14 cellular contexts compared by ENCODE assay signal in genomic region chr1:16628361-16629111, GRCh38. TPM values are rescaled to one million over a fixed set of nuclear protein-coding genes. Genes with fewer than 3 reads are reported as not detected.
A peak's percentile ranks its signal among the peaks of the same experiment; 100 is the strongest.
DNase-seq lines count a peak whose midpoint lies in the region; ATAC-seq and TF ChIP-seq lines count a peak whose summit lies in the region.
"Had no signal": no experiment of that assay in that cellular context is flagged by ENCODE, and none has a peak within 500 bp of the region (broad histone marks: within the 10 kb centered on the region; RNA-seq: fewer than 3 reads in every experiment).

No MANE protein-coding gene starts in this region.

- no peak overlapping the region for H3K27ac ChIP-seq in heart right ventricle
- H3K27ac ChIP-seq: hepatocyte had no signal

- no peaks in the 10 kb centered on the region for H3K9me3 ChIP-seq in heart right ventricle

- H3K4me3 ChIP-seq in heart right ventricle: no peak overlapping the region
- H3K4me3 ChIP-seq: hepatocyte had no signal

- no peaks in the 10 kb centered on the region for H3K4me1 ChIP-seq in heart right ventricle

- H3K27me3 Mint-ChIP-seq in chondrocyte (ENCODE audit: low read depth): no peaks in the 10 kb centered on the region
- no peaks in the 10 kb centered on the region for H3K27me3 Mint-ChIP-seq in neural crest cell (ENCODE audit: low read depth)

- H3K36me3 Mint-ChIP-seq in chondrocyte (ENCODE audit: low read depth) (peaks cover 46% of the 10 kb centered on the region), neural crest cell (ENCODE audit: low read depth) (peaks cover 22% of the 10 kb centered on the region)

- intact Hi-C loops in Right ventricle myocardium superior (cut with DNase I): no loop called here
- intact Hi-C loops in heart right ventricle (cut with DNase I): no loop called here

- ATAC-seq in Right ventricle myocardium superior (ENCODE audit: poor library complexity) (no peak), heart right ventricle (no peak), GM18502 (IDR thresholded peaks at IDR 0.05; ENCODE audit: poor library complexity, unreplicated experiment) (no peak)

- H3K36me3 ChIP-seq in heart right ventricle: peaks cover 14 to 99% (median 80%) of the 10 kb centered on the region in 9 donors

- H3K4me3 Mint-ChIP-seq in chondrocyte (ENCODE audit: unreplicated experiment): no peak overlapping the region
- H3K4me3 Mint-ChIP-seq in neural crest cell: no peak overlapping the region

- no peak for TF ChIP-seq CTCF in heart right ventricle (IDR thresholded peaks at IDR 0.05)
- TF ChIP-seq CTCF in chondrocyte (IDR thresholded peaks at IDR 0.05): no peak
- TF ChIP-seq CTCF in neural crest cell (conservative IDR thresholded peaks at IDR 0.05): no peak

- DNase-seq in Right ventricle myocardium superior (peak; percentile 45), heart right ventricle (no peak), chondrocyte (ENCODE audit: low spot score) (peak; percentile 100), neural crest cell (ENCODE audit: low read depth, low spot score) (no peak), NK-92 (lab: John Stamatoyannopoulos, UW; ENCODE audit: unreplicated experiment) (no peak), DMS114 treated with DMSO at 0.1 percent for 48 hours (lab: John Stamatoyannopoulos, UW; ENCODE audit: unreplicated experiment) (no peak), NCI-H1436 treated with DMSO at 0.1 percent for 48 hours (lab: John Stamatoyannopoulos, UW) (no peak)
- DNase-seq: activated CD4-positive, alpha-beta T cell treated with anti-CD3 and anti-CD28 coated beads, Interleukin-2, amount 50 U/mL, for 48 hours; GDM1; NCI-H1417 treated with DMSO at 0.1 percent for 48 hours; NCI-H82 had no signal

- no peaks in the 10 kb centered on the region for H3K9me3 Mint-ChIP-seq in chondrocyte (ENCODE audit: low read depth)
- no peaks in the 10 kb centered on the region for H3K9me3 Mint-ChIP-seq in neural crest cell

- 91 to 93% methylated on average over 19 of the region's 19 CpGs for WGBS in heart right ventricle, 2 donors

- H3K4me1 Mint-ChIP-seq in chondrocyte (ENCODE audit: low read depth) (peaks cover 2% of the 10 kb centered on the region), neural crest cell (no peaks in the 10 kb centered on the region)

- H3K27me3 ChIP-seq in heart right ventricle: no peaks in the 10 kb centered on the region
- H3K27me3 ChIP-seq: hepatocyte had no signal

- H3K27ac Mint-ChIP-seq in chondrocyte (ENCODE audit: unreplicated experiment): no peak overlapping the region
- H3K27ac Mint-ChIP-seq in neural crest cell (ENCODE audit: unreplicated experiment): peak overlapping the region; percentile 40

RNA-seq across cellular contexts. Expression of gene NBPF1, which starts 15.2 kb away (rescaled TPM):
- total RNA-seq in Right ventricle myocardium superior: 11.7 TPM
- 10 to 100 TPM in 7 of 10 donors, 1 to 10 TPM in 3; 6.0 to 15.2 (median 12.2) TPM for total RNA-seq in heart right ventricle
- polyA plus RNA-seq in heart right ventricle: 1 to 10 TPM; 2.8 to 5.6 TPM
- 52.1 to 67.7 TPM (median 58.9 TPM) in 3 replicates for total RNA-seq in chondrocyte
- 124 and 129 TPM in 2 replicates for total RNA-seq in neural crest cell

RNA-seq across cellular contexts. Expression of gene RNU1-3, which starts 38.2 kb away (rescaled TPM):
- total RNA-seq in Right ventricle myocardium superior: 9,391 TPM
- 1,000 to 10,000 TPM in 8 of 10 donors, 100 to 1,000 TPM in 2; 635 to 5,242 (median 1,949) TPM for total RNA-seq in heart right ventricle
- not detected for polyA plus RNA-seq in heart right ventricle
- total RNA-seq in chondrocyte: 1,438 to 1,620 TPM (median 1,579 TPM) in 3 replicates
- total RNA-seq in neural crest cell: 2,478 and 3,042 TPM in 2 replicates
- total RNA-seq: HT1080 had no signal
- polyA plus RNA-seq: hepatocyte had no signal

Comparison
In these comparisons a context has a peak if more than half of its experiments do, and no peak if none do; other contexts are left out.
1. DNase-seq: peak in Right ventricle myocardium superior (single experiment) and chondrocyte (single experiment); none in heart right ventricle (0 of 2), neural crest cell (single experiment), NK-92 (single experiment), DMS114 treated with DMSO at 0.1 percent for 48 hours (single experiment) and NCI-H1436 treated with DMSO at 0.1 percent for 48 hours (single experiment).